Comparison of ENCODE assay signal across 1 cellular context in the genomic region with DNA sequence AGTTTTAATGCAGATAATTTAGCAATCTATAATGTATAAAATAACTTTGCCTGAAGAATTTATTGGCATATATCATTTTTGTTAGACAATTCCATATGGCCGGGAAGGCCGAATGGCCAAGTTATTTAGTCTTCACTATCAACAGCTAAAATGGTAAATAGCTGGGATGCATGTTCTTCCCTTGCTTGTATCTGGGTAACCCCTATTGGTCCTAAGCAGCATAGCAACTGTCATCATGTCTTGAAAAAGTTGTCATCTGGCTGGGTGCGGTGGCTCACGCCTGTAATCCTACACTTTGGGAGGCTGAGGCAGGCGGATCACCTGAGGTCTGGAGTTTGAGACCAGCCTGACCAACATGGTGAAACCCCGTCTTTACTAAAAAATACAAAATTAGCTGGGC.
TF ChIP-seq lines count a peak whose summit lies in the region.

No MANE protein-coding gene starts in this region.

TF ChIP-seq in H1, 55 proteins besides CTCF, POLR2A, EP300 and RAD21 (continued from another document):
- TF ChIP-seq SIN3A (conservative IDR thresholded peaks at IDR 0.05 in 1 of 2, IDR thresholded peaks at IDR 0.05 in 1 of 2; ENCODE audit: low read depth in 1 of 2, low read length in 2 of 2) (no peak), RXRA (IDR thresholded peaks at IDR 0.05; ENCODE audit: insufficient read depth, low read depth, low read length) (no peak), EZH2 (IDR thresholded peaks at IDR 0.05; ENCODE audit: low read depth, low read length, severe bottlenecking) (no peak), CREB1 (IDR thresholded peaks at IDR 0.05) (no peak), ASH2L (IDR thresholded peaks at IDR 0.05; ENCODE audit: low read length) (no peak)
